Comparison of ENCODE assay signal across 14 cellular contexts in the genomic region with DNA sequence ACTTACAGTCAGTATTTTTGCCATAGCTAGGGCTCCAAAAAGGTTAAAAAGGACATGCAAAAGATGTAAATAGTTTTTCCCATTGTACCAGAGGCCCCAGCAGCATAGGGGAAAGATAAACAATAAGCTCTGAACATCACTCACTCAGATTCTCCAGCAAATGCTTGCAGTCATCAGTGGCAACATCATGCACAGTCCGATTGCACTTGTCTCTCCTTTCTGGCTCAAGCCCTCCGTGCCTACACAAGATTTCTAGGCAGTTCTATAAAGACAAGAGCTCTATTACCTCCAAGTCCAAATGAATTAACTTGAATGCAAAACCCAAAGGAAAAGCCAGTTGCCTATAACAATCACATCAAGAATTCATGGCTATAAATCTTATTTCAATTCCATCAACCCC.
DNase-seq lines count a peak whose midpoint lies in the region; TF ChIP-seq lines count a peak whose summit lies in the region.
"Had no signal": no experiment of that assay in that cellular context is flagged by ENCODE, and none has a peak within 500 bp of the region (broad histone marks: within the 10 kb centered on the region; RNA-seq: fewer than 3 reads in every experiment).

No MANE protein-coding gene starts in this region.

- DNase-seq in caudate nucleus (lab: John Stamatoyannopoulos, UW) (peak in 1 of 61 donors; percentile 7), inferior parietal cortex (ENCODE audit: extremely low spot score) (peak; percentile 29), superior temporal gyrus (ENCODE audit: extremely low spot score) (peak; percentile 59), NCI-H1436 (lab: John Stamatoyannopoulos, UW) (no peak), Calu3 (no peak)
- DNase-seq in activated CD4-positive, CD25-positive, alpha-beta regulatory T cell (lab: John Stamatoyannopoulos, UW), result no peak
- DNase-seq: ACHN; CD4-positive, alpha-beta memory T cell; DMS79 treated with DMSO at 0.1 percent for 48 hours; GF-D8; GOT3; H7; IMR-90 had no signal

- intact Hi-C loops in Calu3 (cut with micrococcal nuclease; ENCODE audit: unreplicated experiment), result no loop called here

- peaks cover 6% of the 10 kb centered on the region for H3K9me3 Mint-ChIP-seq in Calu3 (ENCODE audit: low read depth, unreplicated experiment)

- no peak overlapping the region for H3K27ac Mint-ChIP-seq in Calu3 (ENCODE audit: unreplicated experiment)
- H3K27ac Mint-ChIP-seq: CD4-positive, alpha-beta memory T cell had no signal

- BruUV-seq in Calu3 (replicated peaks; lab: Mats Ljungman, UMichigan), result no TSS peak

- peak overlapping the region; percentile 14 for H3K27ac ChIP-seq in caudate nucleus (ENCODE audit: low read depth, low read length)
- H3K27ac ChIP-seq: C4-2B had no signal

- no peaks in the 10 kb centered on the region for H3K27me3 Mint-ChIP-seq in Calu3 (ENCODE audit: unreplicated experiment)

- peaks cover 14% of the 10 kb centered on the region for H3K4me1 Mint-ChIP-seq in Calu3 (ENCODE audit: low read depth, unreplicated experiment)
- H3K4me1 Mint-ChIP-seq: CD4-positive, alpha-beta memory T cell had no signal

- H3K4me3 Mint-ChIP-seq in Calu3 (ENCODE audit: low read depth, unreplicated experiment), result no peak overlapping the region
- H3K4me3 Mint-ChIP-seq: CD4-positive, alpha-beta memory T cell had no signal

- H3K36me3 Mint-ChIP-seq in Calu3 (ENCODE audit: insufficient read depth, unreplicated experiment), result no peaks in the 10 kb centered on the region
- H3K36me3 Mint-ChIP-seq: CD4-positive, alpha-beta memory T cell had no signal

- TF ChIP-seq CTCF in Calu3 (IDR thresholded peaks at IDR 0.05; ENCODE audit: unreplicated experiment), result no peak

- CTCF ChIA-PET in Calu3 (lab: Charles Lee), result no interaction called here

Comparison
In these comparisons a context has a peak if more than half of its experiments do, and no peak if none do; other contexts are left out.
1. DNase-seq: peak in inferior parietal cortex (single experiment) and superior temporal gyrus (single experiment); none in NCI-H1436 (single experiment), Calu3 (single experiment) and activated CD4-positive, CD25-positive, alpha-beta regulatory T cell (0 of 4).